ENCODE assay signal across 18 cellular contexts in the genomic region with DNA sequence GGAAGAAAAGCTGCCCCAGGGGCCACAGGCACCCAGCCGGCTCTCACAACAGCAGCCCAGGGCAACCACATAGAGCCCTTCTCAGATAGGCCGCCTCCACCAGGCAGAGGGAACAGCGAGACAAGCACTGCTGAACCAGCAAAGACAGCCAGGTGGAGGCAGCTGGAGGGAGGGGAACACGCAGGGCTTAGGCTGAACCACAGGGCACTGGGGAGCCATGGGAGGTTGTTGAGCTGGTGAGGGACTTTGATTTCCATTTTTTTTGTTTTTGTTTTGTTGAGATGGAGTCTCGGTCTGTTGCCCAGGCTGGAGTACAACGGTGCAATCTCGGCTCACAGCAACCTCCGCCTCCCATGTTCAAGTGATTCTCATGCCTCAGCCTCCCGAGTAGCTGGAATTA.
"Had no signal": no experiment of that assay in that cellular context is flagged by ENCODE, and none has a peak within 500 bp of the region (broad histone marks: within the 10 kb centered on the region; RNA-seq: fewer than 3 reads in every experiment).

No MANE protein-coding gene starts in this region.

- H3K27me3 ChIP-seq: body of pancreas, tibial nerve, vagina had no signal

- H3K4me3 ChIP-seq: body of pancreas, coronary artery, heart left ventricle, smooth muscle cell, tibial nerve, vagina had no signal

- DNase-seq: activated CD4-positive, alpha-beta T cell treated with anti-CD3 and anti-CD28 coated beads for 4 hours; activated CD8-positive, alpha-beta memory T cell treated with anti-CD3 and anti-CD28 coated beads, Interleukin-2, amount 50 U/mL, for 4 hours; activated CD8-positive, alpha-beta T cell treated with anti-CD3 and anti-CD28 coated beads for 36 hours; activated naive CD4-positive, alpha-beta T cell treated with anti-CD3 and anti-CD28 coated beads for 36 hours; central memory CD4-positive, alpha-beta T cell; effector CD4-positive, alpha-beta T cell; foreskin melanocyte; heart left ventricle; left colon; naive thymus-derived CD4-positive, alpha-beta T cell; right cardiac atrium had no signal

- H3K9me3 Mint-ChIP-seq: activated CD8-positive, alpha-beta T cell treated with anti-CD3 and anti-CD28 coated beads for 36 hours; activated naive CD4-positive, alpha-beta T cell treated with anti-CD3 and anti-CD28 coated beads for 36 hours; activated T-helper 1 cell treated with anti-CD3 and anti-CD28 coated beads, Interleukin-12 subunit alpha, Interleukin-12 subunit beta, Interleukin-2, Interleukin-4 antibody, amounts not matched to agents 30 ng/mL and 10 ng/mL and 1 ng/mL, durations not matched to agents 14 hours and 24 hours and 36 hours; naive thymus-derived CD4-positive, alpha-beta T cell had no signal

- H3K4me3 Mint-ChIP-seq: activated CD8-positive, alpha-beta T cell treated with anti-CD3 and anti-CD28 coated beads for 36 hours; activated naive CD4-positive, alpha-beta T cell treated with anti-CD3 and anti-CD28 coated beads for 36 hours; activated T-helper 1 cell treated with anti-CD3 and anti-CD28 coated beads, Interleukin-12 subunit alpha, Interleukin-12 subunit beta, Interleukin-2, Interleukin-4 antibody, amounts not matched to agents 30 ng/mL and 10 ng/mL and 1 ng/mL, durations not matched to agents 14 hours and 24 hours and 36 hours had no signal

- H3K27ac ChIP-seq: body of pancreas, coronary artery, heart left ventricle, vagina, VCaP had no signal

- ATAC-seq: activated CD8-positive, alpha-beta T cell treated with anti-CD3 and anti-CD28 coated beads for 36 hours; body of pancreas; heart left ventricle; naive thymus-derived CD4-positive, alpha-beta T cell; right cardiac atrium had no signal

- H3K4me2 ChIP-seq: smooth muscle cell had no signal

- H3K9me3 ChIP-seq: body of pancreas, heart left ventricle, tibial nerve, vagina had no signal

- H3K27ac Mint-ChIP-seq: activated CD8-positive, alpha-beta T cell treated with anti-CD3 and anti-CD28 coated beads for 36 hours; activated naive CD4-positive, alpha-beta T cell treated with anti-CD3 and anti-CD28 coated beads for 36 hours; activated T-helper 1 cell treated with anti-CD3 and anti-CD28 coated beads, Interleukin-12 subunit alpha, Interleukin-12 subunit beta, Interleukin-2, Interleukin-4 antibody, amounts not matched to agents 30 ng/mL and 10 ng/mL and 1 ng/mL, durations not matched to agents 14 hours and 24 hours and 36 hours had no signal

- H3K36me3 Mint-ChIP-seq: naive thymus-derived CD4-positive, alpha-beta T cell had no signal
